17 cellular contexts compared by ENCODE assay signal in genomic region chr14:77660754-77661153, GRCh38. TPM values are rescaled to one million over a fixed set of nuclear protein-coding genes. Genes with fewer than 3 reads are reported as not detected.
DNase-seq lines count a peak whose midpoint lies in the region; ATAC-seq, FAIRE-seq and TF ChIP-seq lines count a peak whose summit lies in the region.
"Had no signal": no experiment of that assay in that cellular context is flagged by ENCODE, and none has a peak within 500 bp of the region (broad histone marks: within the 10 kb centered on the region; RNA-seq: fewer than 3 reads in every experiment).

No MANE protein-coding gene starts in this region.

- peak overlapping the region; percentile 25; the same call in 1 of the 2 replicates for H3K9ac ChIP-seq in ES-I3 (ENCODE audit: low read depth, low read length)
- H3K9ac ChIP-seq in K562 (ENCODE audit: insufficient read depth in 1 of 2, low read depth in 2 of 2, low read length in 2 of 2) = no peak overlapping the region
- H3K9ac ChIP-seq in colonic mucosa (ENCODE audit: low read depth in 2 of 2, low read length in 2 of 2) = no peak overlapping the region
- H3K9ac ChIP-seq: KMS-11 had no signal

- H3K79me2 ChIP-seq in K562 (ENCODE audit: control insufficient read depth, insufficient read depth, low read length) = no peaks in the 10 kb centered on the region

- H3K4me3 ChIP-seq in K562 (no peak overlapping the region), upper lobe of left lung (no peak overlapping the region), colonic mucosa (no peak overlapping the region)

- DNase-seq in NCI-H2107 (lab: John Stamatoyannopoulos, UW) (peak; percentile 91), K562 (ENCODE audit: extremely low read depth in 1 of 4, low spot score in 3 of 4) (no peak), posterior cingulate gyrus (peak in 8 of 10 donors; percentile 37 to 94 (median 70)), T-helper 2 cell (no peak), upper lobe of left lung (no peak), colonic mucosa (no peak)
- no peak for DNase-seq in stimulated activated naive CD4-positive, alpha-beta T cell (lab: John Stamatoyannopoulos, UW)
- DNase-seq: activated CD4-positive, alpha-beta memory T cell treated with anti-CD3 and anti-CD28 coated beads, Interleukin-2, amount 10 ng/mL, durations not matched to agents 7 days and 5 days; activated naive CD4-positive, alpha-beta T cell treated with Interleukin-2 at 50 U/mL for 16 hours; CD8-positive, alpha-beta T cell; cortex of kidney; foreskin melanocyte; HCEC 1CT; left cardiac atrium; stimulated activated CD4-positive, alpha-beta T cell treated with anti-CD3 and anti-CD28 coated beads, Interleukin-15, amount 100 ng/mL, for 24 hours had no signal

- CTCF ChIA-PET in K562 (lab: Yijun Ruan, JAX; ENCODE audit: low intra/inter-chr PET ratio) = no interaction called here

- WGBS in K562 (ENCODE audit: insufficient coverage, low coverage, missing lambda C conversion rate) = 7% methylated on average over 4 of the region's 7 CpGs
- WGBS in upper lobe of left lung, 2 donors = 86 to 91% methylated on average over 7 of the region's 7 CpGs

- TF ChIP-seq RAD21 in K562 (CRISPR knock-in tag; conservative IDR thresholded peaks at IDR 0.05 in 1 of 2, IDR thresholded peaks at IDR 0.05 in 1 of 2) = no peak

- H3K27me3 ChIP-seq in K562 (ENCODE audit: control insufficient read depth in 2 of 2, insufficient read depth in 2 of 2, low read length in 2 of 2) (no peaks in the 10 kb centered on the region), upper lobe of left lung (no peaks in the 10 kb centered on the region), colonic mucosa (no peaks in the 10 kb centered on the region)

- H3K4me1 ChIP-seq in ES-I3 (ENCODE audit: insufficient read depth, low read length) = peaks cover 38% of the 10 kb centered on the region
- H3K4me1 ChIP-seq in K562 (replicated peaks in 1 of 2; ENCODE audit: control insufficient read depth in 2 of 2, insufficient read depth in 2 of 2, low read length in 2 of 2) = no peaks in the 10 kb centered on the region; a peak in 2 of 5 replicates
- peaks cover 4 to 28% (median 12%) of the 10 kb centered on the region in 4 donors for H3K4me1 ChIP-seq in upper lobe of left lung
- no peaks in the 10 kb centered on the region for H3K4me1 ChIP-seq in colonic mucosa

- no peak overlapping the region for H2AFZ ChIP-seq in K562 (ENCODE audit: low read depth, low read length)

- ATAC-seq in K562 (no peak), upper lobe of left lung (ENCODE audit: low FRiP score in 2 of 2) (no peak)
- ATAC-seq: CD8-positive, alpha-beta T cell; left cardiac atrium had no signal

- POLR2A ChIA-PET in K562 (lab: Yijun Ruan, JAX) = no interaction called here

- no peak overlapping the region for H3K4me2 ChIP-seq in K562 (ENCODE audit: insufficient read depth, low read length)
- H3K4me2 ChIP-seq: KMS-11 had no signal

- no peaks in the 10 kb centered on the region for H3K36me3 ChIP-seq in ES-I3 (ENCODE audit: insufficient read depth, low read length)
- no peaks in the 10 kb centered on the region for H3K36me3 ChIP-seq in K562 (ENCODE audit: control insufficient read depth, insufficient read depth, low read length)
- no peaks in the 10 kb centered on the region for H3K36me3 ChIP-seq in upper lobe of left lung
- H3K36me3 ChIP-seq in colonic mucosa = no peaks in the 10 kb centered on the region

- in situ Hi-C loops in K562 (cut with MboI) = loop anchor here (25.0 kb wide), 1 partner anchor 927 kb away; no protein-coding TSS in a partner anchor

- TF ChIP-seq EP300 in K562 (IDR thresholded peaks at IDR 0.05; ENCODE audit: low read length) (no peak), upper lobe of left lung (IDR thresholded peaks at IDR 0.05) (no peak)

- TF ChIP-seq POLR2A in K562 (conservative IDR thresholded peaks at IDR 0.05) = no peak
- no peak for TF ChIP-seq POLR2A in upper lobe of left lung (IDR thresholded peaks at IDR 0.05)

- no peak for FAIRE-seq in K562 (lab: Jason Lieb, UNC)

- H3K9me3 ChIP-seq in ES-I3 (ENCODE audit: control insufficient read depth, insufficient read depth, low read length) (no peaks in the 10 kb centered on the region), K562 (replicated peaks; ENCODE audit: control insufficient read depth, insufficient read depth, low read depth, low read length) (no peaks in the 10 kb centered on the region), upper lobe of left lung (no peaks in the 10 kb centered on the region), colonic mucosa (no peaks in the 10 kb centered on the region)

- H4K20me1 ChIP-seq in K562 (replicated peaks; ENCODE audit: control insufficient read depth, insufficient read depth, low read length) = no peaks in the 10 kb centered on the region

- intact Hi-C loops in K562 (cut with micrococcal nuclease) = no loop called here
- intact Hi-C loops in posterior cingulate gyrus (cut with DNase I) = no loop called here
- intact Hi-C loops in colonic mucosa (cut with DNase I) = no loop called here

- BruUV-seq in K562 (replicated peaks; lab: Mats Ljungman, UMichigan) = no TSS peak

- H3K27ac ChIP-seq in K562 (ENCODE audit: extremely low read depth, low read depth, low read length) = no peak overlapping the region
- peak overlapping the region in 2 of 4 donors; percentile 72 to 73 for H3K27ac ChIP-seq in upper lobe of left lung
- H3K27ac ChIP-seq in colonic mucosa = no peak overlapping the region
- H3K27ac ChIP-seq: KMS-11 had no signal

- H3K9me1 ChIP-seq in K562 (ENCODE audit: control insufficient read depth, insufficient read depth, low read length) = no peaks in the 10 kb centered on the region

- TF ChIP-seq CTCF in K562 (IDR thresholded peaks at IDR 0.05 in 2 of 3, conservative IDR thresholded peaks at IDR 0.05 in 1 of 3; ENCODE audit: insufficient read depth in 2 of 3, low read depth in 1 of 3, low read length in 3 of 3) (no peak), upper lobe of left lung (IDR thresholded peaks at IDR 0.05) (no peak), colonic mucosa (IDR thresholded peaks at IDR 0.05) (no peak)

RNA-seq across cellular contexts. Expression of gene SPTLC2, which starts 44.3 kb away (rescaled TPM):
- 34.7 and 74.2 TPM in 2 replicates for total RNA-seq in K562 (2011; cell fraction: chromatin; rRNA removed; ENCODE audit: low replicate concordance)
- total RNA-seq in K562 (2011; cell fraction: nucleolus; rRNA removed) = 23.0 and 28.9 TPM in 2 replicates
- total RNA-seq in K562 (2011; cell fraction: nucleoplasm; rRNA removed) = 50.4 and 56.3 TPM in 2 replicates
- total RNA-seq in K562 (2014; rRNA removed) (11.1 and 11.8 TPM in 2 replicates), K562 (2014; rRNA removed; fragmentation: Illumina TruSeq; extraction: Trizol) (19.5 and 22.6 TPM in 2 replicates), K562 (2015; rRNA removed; fragmentation: Illumina TruSeq; extraction: Trizol) (15.5 and 15.9 TPM in 2 replicates), K562 (2021) (20.8 and 24.2 TPM in 2 replicates), upper lobe of left lung (10 to 100 TPM; 28.0 to 72.3 (median 37.7) TPM), colonic mucosa (10 to 100 TPM; 68.3 to 70.1 TPM)
- polyA plus RNA-seq in K562 (2011; rRNA removed) (24.2 and 30.4 TPM in 2 replicates), K562 (2014; fragmentation: Illumina TruSeq; extraction: Trizol) (12.6 and 13.3 TPM in 2 replicates), K562 (2014; fragmentation: Nextera tagmentation; extraction: Ambion mirVana) (1 to 10 TPM; 4.5 to 5.4 TPM), K562 (2014; rRNA removed) (8.6 and 14.0 TPM in 2 replicates)
- 7.1 and 12.7 TPM in 2 replicates for polyA plus RNA-seq in K562 (2011; cell fraction: cytosol; rRNA removed)
- polyA plus RNA-seq in K562 (2011; cell fraction: nucleus; rRNA removed) = 11.1 and 12.1 TPM in 2 replicates
- 10.4 and 11.5 TPM in 2 replicates for polyA plus RNA-seq in K562 (2012)
- 46.8 and 53.8 TPM in 2 replicates for polyA minus RNA-seq in K562 (2011; rRNA and poly(A)+ RNA removed)
- polyA minus RNA-seq in K562 (2011; cell fraction: cytosol; rRNA and poly(A)+ RNA removed) = 15.4 and 16.2 TPM in 2 replicates
- polyA minus RNA-seq in K562 (2011; cell fraction: nucleus; rRNA and poly(A)+ RNA removed) = 5.1 and 9.7 TPM in 2 replicates

RNA-seq across cellular contexts. Expression of gene ALKBH1, which starts 47.1 kb away (rescaled TPM):
- total RNA-seq in K562 (2011; cell fraction: chromatin; rRNA removed; ENCODE audit: low replicate concordance) = 6.3 and 7.7 TPM in 2 replicates
- 5.7 and 5.8 TPM in 2 replicates for total RNA-seq in K562 (2011; cell fraction: nucleolus; rRNA removed)
- total RNA-seq in K562 (2011; cell fraction: nucleoplasm; rRNA removed) = 6.9 and 10.2 TPM in 2 replicates
- total RNA-seq in K562 (2014; rRNA removed) = 6.4 and 9.3 TPM in 2 replicates
- total RNA-seq in K562 (2014; rRNA removed; fragmentation: Illumina TruSeq; extraction: Trizol) = 10.7 and 13.0 TPM in 2 replicates
- 12.3 and 12.8 TPM in 2 replicates for total RNA-seq in K562 (2015; rRNA removed; fragmentation: Illumina TruSeq; extraction: Trizol)
- 12.3 and 14.9 TPM in 2 replicates for total RNA-seq in K562 (2021)
- polyA plus RNA-seq in K562 (2011; rRNA removed) = 17.4 and 19.4 TPM in 2 replicates
- 10.6 and 13.1 TPM in 2 replicates for polyA plus RNA-seq in K562 (2011; cell fraction: cytosol; rRNA removed)
- polyA plus RNA-seq in K562 (2011; cell fraction: nucleus; rRNA removed) = 9.0 and 10.6 TPM in 2 replicates
- polyA plus RNA-seq in K562 (2012) = 7.4 and 8.9 TPM in 2 replicates
- polyA plus RNA-seq in K562 (2014; fragmentation: Illumina TruSeq; extraction: Trizol) = 13.3 and 14.2 TPM in 2 replicates
- 1 to 10 TPM; 5.3 to 9.1 TPM for polyA plus RNA-seq in K562 (2014; fragmentation: Nextera tagmentation; extraction: Ambion mirVana)
- polyA plus RNA-seq in K562 (2014; rRNA removed) = 10.6 and 11.3 TPM in 2 replicates
- polyA minus RNA-seq in K562 (2011; rRNA and poly(A)+ RNA removed) = 13.4 and 15.5 TPM in 2 replicates
- 5.5 and 7.3 TPM in 2 replicates for polyA minus RNA-seq in K562 (2011; cell fraction: cytosol; rRNA and poly(A)+ RNA removed)
- 3.2 and 4.4 TPM in 2 replicates for polyA minus RNA-seq in K562 (2011; cell fraction: nucleus; rRNA and poly(A)+ RNA removed)
- 10 to 100 TPM in 3 of 6 donors, 1 to 10 TPM in 3; 6.3 to 10.8 (median 9.0) TPM for total RNA-seq in upper lobe of left lung
- total RNA-seq in colonic mucosa = 10 to 100 TPM; 11.5 to 13.3 TPM

RNA-seq across cellular contexts. Expression of gene SLIRP, which starts 47.1 kb away (rescaled TPM):
- 39.7 and 53.2 TPM in 2 replicates for total RNA-seq in K562 (2011; cell fraction: chromatin; rRNA removed; ENCODE audit: low replicate concordance)
- total RNA-seq in K562 (2011; cell fraction: nucleolus; rRNA removed) = 48.2 and 50.4 TPM in 2 replicates
- total RNA-seq in K562 (2011; cell fraction: nucleoplasm; rRNA removed) = 64.0 and 71.5 TPM in 2 replicates
- total RNA-seq in K562 (2014; rRNA removed) = 362 and 720 TPM in 2 replicates
- total RNA-seq in K562 (2014; rRNA removed; fragmentation: Illumina TruSeq; extraction: Trizol) = 459 and 470 TPM in 2 replicates
- total RNA-seq in K562 (2015; rRNA removed; fragmentation: Illumina TruSeq; extraction: Trizol) = 382 and 426 TPM in 2 replicates
- total RNA-seq in K562 (2021) = 251 and 279 TPM in 2 replicates
- 278 and 436 TPM in 2 replicates for polyA plus RNA-seq in K562 (2011; rRNA removed)
- 100 and 194 TPM in 2 replicates for polyA plus RNA-seq in K562 (2011; cell fraction: cytosol; rRNA removed)
- polyA plus RNA-seq in K562 (2011; cell fraction: nucleus; rRNA removed) = 98.1 and 163 TPM in 2 replicates
- 167 and 532 TPM in 2 replicates for polyA plus RNA-seq in K562 (2012)
- 434 and 491 TPM in 2 replicates for polyA plus RNA-seq in K562 (2014; fragmentation: Illumina TruSeq; extraction: Trizol)
- 1,000 to 10,000 TPM; 1,478 to 1,905 TPM for polyA plus RNA-seq in K562 (2014; fragmentation: Nextera tagmentation; extraction: Ambion mirVana)
- polyA plus RNA-seq in K562 (2014; rRNA removed) = 1,067 and 1,341 TPM in 2 replicates
- polyA minus RNA-seq in K562 (2011; rRNA and poly(A)+ RNA removed) = 146 and 190 TPM in 2 replicates
- 15.1 and 31.7 TPM in 2 replicates for polyA minus RNA-seq in K562 (2011; cell fraction: cytosol; rRNA and poly(A)+ RNA removed)
- 13.7 and 25.1 TPM in 2 replicates for polyA minus RNA-seq in K562 (2011; cell fraction: nucleus; rRNA and poly(A)+ RNA removed)
- 100 to 1,000 TPM in 2 of 6 donors, 10 to 100 TPM in 4; 38.6 to 109 (median 60.3) TPM for total RNA-seq in upper lobe of left lung
- total RNA-seq in colonic mucosa = 100 to 1,000 TPM; 107 to 194 TPM

Comparison
In these comparisons a context has a peak if more than half of its experiments do, and no peak if none do; other contexts are left out.
1. DNase-seq: peak in NCI-H2107 (single experiment) and posterior cingulate gyrus (8 of 10); none in K562 (0 of 4), stimulated activated naive CD4-positive, alpha-beta T cell (0 of 6), T-helper 2 cell (0 of 5), upper lobe of left lung (0 of 2) and colonic mucosa (single experiment).